20 cellular contexts compared by ENCODE assay signal in the genomic region with DNA sequence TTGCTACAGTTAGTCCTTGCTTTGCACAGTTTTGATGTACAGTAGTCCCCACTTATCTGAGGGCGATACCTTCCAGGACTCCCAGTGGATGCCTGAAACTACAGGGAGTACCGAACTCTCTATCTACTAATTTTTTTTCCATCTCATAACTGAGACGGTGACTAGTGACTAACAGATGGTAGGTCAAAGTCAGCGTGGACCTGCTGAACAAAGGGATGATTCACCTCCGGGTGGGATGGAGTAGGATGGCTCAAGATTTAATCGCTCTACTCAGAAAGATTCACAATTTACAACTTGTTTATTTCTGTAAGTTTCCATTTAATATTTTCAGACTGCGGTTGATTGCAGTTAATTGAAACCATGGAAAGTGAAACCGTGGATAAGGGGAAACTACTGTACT.
DNase-seq lines count a peak whose midpoint lies in the region; FAIRE-seq and TF ChIP-seq lines count a peak whose summit lies in the region.
"Had no signal": no experiment of that assay in that cellular context is flagged by ENCODE, and none has a peak within 500 bp of the region (broad histone marks: within the 10 kb centered on the region; RNA-seq: fewer than 3 reads in every experiment).

No MANE protein-coding gene starts in this region.

- 77% methylated on average over 7 of the region's 8 CpGs for WGBS in mammary epithelial cell (ENCODE audit: low coverage, missing lambda C conversion rate)
- no CpG with 5 or more reads among the region's 8 CpGs for WGBS in trophoblast cell (ENCODE audit: extremely low coverage, insufficient coverage, insufficient read length)

- no peak overlapping the region for H3K4ac ChIP-seq in trophoblast cell (ENCODE audit: low read depth, low read length)

- H3K4me1 ChIP-seq in mammary epithelial cell (ENCODE audit: insufficient read depth, low read length) (no peaks in the 10 kb centered on the region), trophoblast cell (ENCODE audit: control insufficient read depth in 1 of 2, insufficient read depth in 2 of 2, low read length in 2 of 2) (no peaks in the 10 kb centered on the region)
- H3K4me1 ChIP-seq: SJSA1, testis had no signal

- peaks cover 3% of the 10 kb centered on the region for H4K20me1 ChIP-seq in mammary epithelial cell (ENCODE audit: insufficient read depth, low read length)

- in situ Hi-C loops in mammary epithelial cell (cut with MboI; ENCODE audit: low sequenced_read_pairs in 2 of 2): no loop called here

- no peak overlapping the region for H2BK120ac ChIP-seq in trophoblast cell (ENCODE audit: insufficient read depth, low read length, poor library complexity)

- H3K18ac ChIP-seq in trophoblast cell (ENCODE audit: low read length): no peak overlapping the region

- H3K36me3 ChIP-seq in mammary epithelial cell (ENCODE audit: insufficient read depth, low read length) (no peaks in the 10 kb centered on the region), trophoblast cell (ENCODE audit: control insufficient read depth in 1 of 2, insufficient read depth in 2 of 2, low read length in 2 of 2) (no peaks in the 10 kb centered on the region)
- H3K36me3 ChIP-seq: SJSA1 had no signal

- no peak overlapping the region for H2AK5ac ChIP-seq in trophoblast cell (ENCODE audit: low read length)

- no peak overlapping the region for H3K4me3 ChIP-seq in mammary epithelial cell (replicated peaks in 1 of 3; ENCODE audit: insufficient read depth in 1 of 3, low read depth in 2 of 3, low read length in 3 of 3)
- H3K4me3 ChIP-seq in trophoblast cell (ENCODE audit: low read depth, low read length): no peak overlapping the region
- H3K4me3 ChIP-seq: dorsolateral prefrontal cortex, PC-9, SJSA1, testis had no signal

- H4K8ac ChIP-seq in trophoblast cell (ENCODE audit: low read depth, low read length): no peak overlapping the region

- H3K27ac ChIP-seq in mammary epithelial cell (ENCODE audit: insufficient read depth, low read depth, low read length) (no peak overlapping the region), trophoblast cell (ENCODE audit: low read depth, low read length) (no peak overlapping the region)
- H3K27ac ChIP-seq: dorsolateral prefrontal cortex, PC-9, SJSA1, testis had no signal

- no peak overlapping the region for H3K9ac ChIP-seq in mammary epithelial cell (ENCODE audit: insufficient read depth, low read length)
- no peak overlapping the region for H3K9ac ChIP-seq in trophoblast cell (ENCODE audit: low read length)

- intact Hi-C loops in mammary epithelial cell (cut with micrococcal nuclease): no loop called here

- CTCF ChIA-PET in mammary epithelial cell (lab: Charles Lee; ENCODE audit: low non-redundant PET): no interaction called here

- no peak for TF ChIP-seq CTCF in mammary epithelial cell (conservative IDR thresholded peaks at IDR 0.05 in 1 of 2, IDR thresholded peaks at IDR 0.05 in 1 of 2; ENCODE audit: extremely low read depth in 1 of 2, insufficient read depth in 1 of 2, low read depth in 1 of 2, low read length in 2 of 2)

- no peaks in the 10 kb centered on the region for H3K79me1 ChIP-seq in trophoblast cell (ENCODE audit: low read length)

- peak; percentile 3 for DNase-seq in stimulated activated CD4-positive, alpha-beta T cell treated with anti-CD3 and anti-CD28 coated beads, Interleukin-4, amount 100 ng/mL, for 24 hours
- DNase-seq in stimulated activated CD4-positive, alpha-beta T cell treated with anti-CD3 and anti-CD28 coated beads, Interleukin-4, amount 100 ng/mL, for 4 hours: no peak
- DNase-seq in LHCN-M2 (ENCODE audit: low read depth) (peak; percentile 42), mammary epithelial cell (peak; percentile 17), urothelium cell line (ENCODE audit: low spot score) (peak; percentile 44), trophoblast cell (no peak), SW 1271 (lab: John Stamatoyannopoulos, UW) (no peak)
- no peak for DNase-seq in stimulated activated naive CD4-positive, alpha-beta T cell (lab: John Stamatoyannopoulos, UW)
- DNase-seq: ACHN; activated B cell treated with CpG ODN at 0.5 μM for 24 hours; activated CD8-positive, alpha-beta memory T cell treated with anti-CD3 and anti-CD28 coated beads for 24 hours; caudate nucleus; CD4-positive, alpha-beta memory T cell; DMS79 treated with DMSO at 0.1 percent for 48 hours; dorsolateral prefrontal cortex; NCI-H774; nephron progenitor cell; PC-9; testis had no signal

- dilution Hi-C loops in mammary epithelial cell (cut with HindIII; ENCODE audit: low sequenced_read_pairs): no loop called here

- no peak overlapping the region for H4K91ac ChIP-seq in trophoblast cell (ENCODE audit: low read depth, low read length)

- H3K4me2 ChIP-seq in mammary epithelial cell (ENCODE audit: insufficient read depth, low read depth, low read length) (no peak overlapping the region), trophoblast cell (ENCODE audit: low read length) (no peak overlapping the region)
- H3K4me2 ChIP-seq: PC-9 had no signal

- H3K79me2 ChIP-seq in mammary epithelial cell (ENCODE audit: insufficient read depth, low read length) (no peaks in the 10 kb centered on the region), trophoblast cell (ENCODE audit: control insufficient read depth, insufficient read depth, low read length, poor library complexity) (no peaks in the 10 kb centered on the region)

- no peak overlapping the region for H2BK12ac ChIP-seq in trophoblast cell (ENCODE audit: low read length)

- H3K27me3 ChIP-seq in mammary epithelial cell (ENCODE audit: insufficient read depth, low read length): no peaks in the 10 kb centered on the region
- H3K27me3 ChIP-seq in trophoblast cell (ENCODE audit: insufficient read depth, low read length): no peaks in the 10 kb centered on the region
- H3K27me3 ChIP-seq: SJSA1, testis had no signal

- no peak overlapping the region for H3K23ac ChIP-seq in trophoblast cell (ENCODE audit: low read length)

- no peak overlapping the region for H2BK5ac ChIP-seq in trophoblast cell (ENCODE audit: low read depth, low read length, poor library complexity)

- H3K9me3 ChIP-seq in mammary epithelial cell (replicated peaks; ENCODE audit: insufficient read depth, low read length) (no peaks in the 10 kb centered on the region), trophoblast cell (ENCODE audit: insufficient read depth, low read depth, low read length) (no peaks in the 10 kb centered on the region)
- H3K9me3 ChIP-seq: SJSA1, testis had no signal

- no peak overlapping the region for H4K12ac ChIP-seq in trophoblast cell (ENCODE audit: low read depth, low read length)

- no peak overlapping the region for H3K14ac ChIP-seq in trophoblast cell (ENCODE audit: low read length)

- FAIRE-seq in urothelium cell line (lab: Jason Lieb, UNC): no peak

- BruUV-seq in mammary epithelial cell (replicated peaks; lab: Mats Ljungman, UMichigan): no TSS peak

- H2AFZ ChIP-seq in mammary epithelial cell (ENCODE audit: low read depth, low read length) (no peak overlapping the region), trophoblast cell (ENCODE audit: insufficient read depth, low read length, poor library complexity) (no peak overlapping the region)
- H2AFZ ChIP-seq: PC-9 had no signal

Comparison
In these comparisons a context has a peak if more than half of its experiments do, and no peak if none do; other contexts are left out.
1. DNase-seq: peak in stimulated activated CD4-positive, alpha-beta T cell treated with anti-CD3 and anti-CD28 coated beads, Interleukin-4, amount 100 ng/mL, for 24 hours (single experiment), LHCN-M2 (single experiment), mammary epithelial cell (single experiment) and urothelium cell line (single experiment); none in stimulated activated CD4-positive, alpha-beta T cell treated with anti-CD3 and anti-CD28 coated beads, Interleukin-4, amount 100 ng/mL, for 4 hours (0 of 2), trophoblast cell (0 of 2), stimulated activated naive CD4-positive, alpha-beta T cell (0 of 6) and SW 1271 (0 of 2).